ENCODE assay signal across 11 cellular contexts in the genomic region with DNA sequence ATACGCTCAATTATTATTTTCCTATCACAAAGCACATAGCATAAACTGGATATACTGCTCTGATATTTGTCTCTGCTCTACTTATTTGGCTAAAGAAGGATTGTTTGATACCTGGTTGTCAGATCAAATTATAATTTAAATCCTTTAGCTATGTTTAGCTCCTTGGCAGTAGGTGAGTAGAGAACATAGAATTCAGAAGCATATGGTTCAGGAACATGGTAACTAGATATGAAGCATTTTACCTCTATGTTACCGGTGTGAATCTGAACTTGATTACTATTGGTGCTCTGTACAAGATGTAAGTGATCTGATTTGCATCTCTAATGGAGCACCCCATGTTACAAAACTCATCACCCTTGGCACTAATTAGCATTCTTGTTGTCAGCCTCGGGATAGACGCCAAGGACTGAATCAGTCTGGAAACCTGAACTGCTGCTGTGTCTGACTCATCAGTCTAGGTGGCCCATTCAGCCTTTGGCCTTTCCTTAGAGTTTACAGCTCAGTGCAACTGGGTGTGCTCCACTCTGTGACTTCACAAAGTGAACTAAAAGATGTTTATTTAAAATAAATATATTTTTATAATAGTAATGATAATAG. TPM values are rescaled to one million over a fixed set of nuclear protein-coding genes. Genes with fewer than 3 reads are reported as not detected.
DNase-seq lines count a peak whose midpoint lies in the region; ATAC-seq and TF ChIP-seq lines count a peak whose summit lies in the region.
"Had no signal": no experiment of that assay in that cellular context is flagged by ENCODE, and none has a peak within 500 bp of the region (broad histone marks: within the 10 kb centered on the region; RNA-seq: fewer than 3 reads in every experiment).

No MANE protein-coding gene starts in this region.

- H3K27ac Mint-ChIP-seq in activated CD8-positive, alpha-beta T cell treated with anti-CD3 and anti-CD28 coated beads, Interleukin-2, amount 10 ng/mL, durations not matched to agents 7 days and 5 days: no peak overlapping the region

- no peak for TF ChIP-seq POLR2A in stomach (IDR thresholded peaks at IDR 0.05)

- H3F3A ChIP-seq in SK-N-SH (replicated peaks; ENCODE audit: insufficient read depth): peaks cover 58% of the 10 kb centered on the region

- H3K4me3 ChIP-seq in SK-N-SH (ENCODE audit: low read depth in 2 of 2, low read length in 1 of 2) (no peak overlapping the region), stomach (no peak overlapping the region)

- H3K9ac ChIP-seq in SK-N-SH: no peak overlapping the region

- no peaks in the 10 kb centered on the region for H3K36me3 Mint-ChIP-seq in activated CD8-positive, alpha-beta T cell treated with anti-CD3 and anti-CD28 coated beads, Interleukin-2, amount 10 ng/mL, durations not matched to agents 7 days and 5 days (ENCODE audit: low read depth)

- WGBS in SK-N-SH (ENCODE audit: low lambda C conversion rate): 36% methylated on average over 4 of the region's 4 CpGs
- WGBS in stomach, 5 donors: 51 to 62% (median 53%) methylated on average over 4 of the region's 4 CpGs

- no peaks in the 10 kb centered on the region for H3K27me3 ChIP-seq in SK-N-SH (ENCODE audit: insufficient read depth)
- no peaks in the 10 kb centered on the region for H3K27me3 ChIP-seq in stomach

- intact Hi-C loops in Right ventricle myocardium superior (cut with DNase I): no loop called here
- intact Hi-C loops in stomach (cut with DNase I; ENCODE audit: low total_unique reads): no loop called here

- no peaks in the 10 kb centered on the region for H4K20me1 ChIP-seq in SK-N-SH (ENCODE audit: insufficient read depth)

- TF ChIP-seq EP300 in SK-N-SH (IDR thresholded peaks at IDR 0.05; ENCODE audit: borderline replicate concordance in 1 of 2, low read depth in 1 of 2, low read length in 1 of 2) (peak; percentile 23 to 84; a peak in 2 of 4 replicates), stomach (IDR thresholded peaks at IDR 0.05) (no peak)

- no peaks in the 10 kb centered on the region for H3K9me3 Mint-ChIP-seq in activated CD8-positive, alpha-beta T cell treated with anti-CD3 and anti-CD28 coated beads, Interleukin-2, amount 10 ng/mL, durations not matched to agents 7 days and 5 days (ENCODE audit: insufficient read depth)

- DNase-seq in NCI-H1436 (lab: John Stamatoyannopoulos, UW) (peak; percentile 5), NCI-H1436 treated with DMSO at 0.1 percent for 48 hours (lab: John Stamatoyannopoulos, UW) (no peak), SK-N-SH (no peak), Right ventricle myocardium superior (no peak), stomach (peak; percentile 45)
- DNase-seq in stimulated activated CD4-positive, alpha-beta T cell treated with anti-CD3 and anti-CD28 coated beads, Interleukin-4, amount 100 ng/mL, for 1 hour: no peak
- no peak for DNase-seq in stimulated activated CD4-positive, alpha-beta T cell treated with anti-CD3 and anti-CD28 coated beads, Interleukin-2, amount 100 ng/mL, for 48 hours
- no peak for DNase-seq in activated CD8-positive, alpha-beta T cell treated with anti-CD3 and anti-CD28 coated beads, Interleukin-2, amount 10 ng/mL, durations not matched to agents 7 days and 5 days
- DNase-seq: AML-193, NCI-H345 had no signal

- peak; percentile 79 for ATAC-seq in Right ventricle myocardium superior (ENCODE audit: poor library complexity)
- no peak for ATAC-seq in activated CD8-positive, alpha-beta T cell treated with anti-CD3 and anti-CD28 coated beads, Interleukin-2, amount 10 ng/mL, durations not matched to agents 7 days and 5 days

- peaks cover 4% of the 10 kb centered on the region for H3K4me1 Mint-ChIP-seq in activated CD8-positive, alpha-beta T cell treated with anti-CD3 and anti-CD28 coated beads, Interleukin-2, amount 10 ng/mL, durations not matched to agents 7 days and 5 days (ENCODE audit: low read depth)

- POLR2A ChIA-PET in SK-N-SH (lab: Yijun Ruan, JAX): no interaction called here
- POLR2A ChIA-PET in activated CD8-positive, alpha-beta T cell treated with anti-CD3 and anti-CD28 coated beads, Interleukin-2, amount 10 ng/mL, durations not matched to agents 7 days and 5 days (lab: Charles Lee): no interaction called here

- TF ChIP-seq RAD21 in SK-N-SH (IDR thresholded peaks at IDR 0.05; ENCODE audit: low read length): no peak

- H3K9me3 ChIP-seq in SK-N-SH (no peaks in the 10 kb centered on the region), stomach (no peaks in the 10 kb centered on the region)

- TF ChIP-seq CTCF in SK-N-SH (IDR thresholded peaks at IDR 0.05) (no peak), stomach (IDR thresholded peaks at IDR 0.05) (no peak)

- H3K4me2 ChIP-seq in SK-N-SH: 0 out of 2 replicates have a peak overlapping the region, but pooled peaks have one; percentile 18

- H3K9me2 ChIP-seq in SK-N-SH: no peaks in the 10 kb centered on the region

- no peaks in the 10 kb centered on the region for H3K36me3 ChIP-seq in SK-N-SH (replicated peaks in 1 of 2; ENCODE audit: control insufficient read depth in 1 of 2, insufficient read depth in 2 of 2, low read length in 1 of 2)
- no peaks in the 10 kb centered on the region for H3K36me3 ChIP-seq in stomach

- H3K4me3 Mint-ChIP-seq in activated CD8-positive, alpha-beta T cell treated with anti-CD3 and anti-CD28 coated beads, Interleukin-2, amount 10 ng/mL, durations not matched to agents 7 days and 5 days: no peak overlapping the region

- CTCF ChIA-PET in SK-N-SH (lab: Yijun Ruan, JAX): interaction anchor here (1.3 kb wide), 1 partner anchor 14 kb away, joined by 6 read pairs; no protein-coding TSS in a partner anchor
- CTCF ChIA-PET in activated CD8-positive, alpha-beta T cell treated with anti-CD3 and anti-CD28 coated beads, Interleukin-2, amount 10 ng/mL, durations not matched to agents 7 days and 5 days (lab: Charles Lee): interaction anchor here (0.9 kb wide), 1 partner anchor 17 kb away, joined by 3 read pairs; no protein-coding TSS in a partner anchor

- H2AFZ ChIP-seq in SK-N-SH (ENCODE audit: low read depth): no peak overlapping the region

- peak overlapping the region; percentile 36 to 66; a peak in 3 of 4 replicates for H3K27ac ChIP-seq in SK-N-SH (ENCODE audit: low read depth in 2 of 2, low read length in 1 of 2)
- no peak overlapping the region for H3K27ac ChIP-seq in stomach

- peaks cover 8% of the 10 kb centered on the region; the same call in 1 of the 2 replicates for H3K79me2 ChIP-seq in SK-N-SH (ENCODE audit: insufficient read depth)

- H3K27me3 Mint-ChIP-seq in activated CD8-positive, alpha-beta T cell treated with anti-CD3 and anti-CD28 coated beads, Interleukin-2, amount 10 ng/mL, durations not matched to agents 7 days and 5 days (ENCODE audit: low read depth): peaks cover 2% of the 10 kb centered on the region

- H3K4me1 ChIP-seq in SK-N-SH (ENCODE audit: control insufficient read depth in 1 of 2, insufficient read depth in 2 of 2, low read depth in 1 of 2, low read length in 1 of 2) (peaks cover 5 to 52% of the 10 kb centered on the region in 2 experiments), stomach (peaks cover 0 to 2% (median 0%) of the 10 kb centered on the region in 4 donors)

TF ChIP-seq in SK-N-SH, 30 proteins besides CTCF, POLR2A, EP300 and RAD21 (continues in another document):
- TF ChIP-seq ELF1 (IDR thresholded peaks at IDR 0.05): no peak
- 0 out of 2 replicates have a peak, but pooled peaks have one; percentile 40 for TF ChIP-seq FOXM1 (IDR thresholded peaks at IDR 0.05; ENCODE audit: low read depth)
- peak; percentile 98 for TF ChIP-seq FOSL2 (IDR thresholded peaks at IDR 0.05; ENCODE audit: borderline replicate concordance, low read depth)
- TF ChIP-seq, protein P1, sequence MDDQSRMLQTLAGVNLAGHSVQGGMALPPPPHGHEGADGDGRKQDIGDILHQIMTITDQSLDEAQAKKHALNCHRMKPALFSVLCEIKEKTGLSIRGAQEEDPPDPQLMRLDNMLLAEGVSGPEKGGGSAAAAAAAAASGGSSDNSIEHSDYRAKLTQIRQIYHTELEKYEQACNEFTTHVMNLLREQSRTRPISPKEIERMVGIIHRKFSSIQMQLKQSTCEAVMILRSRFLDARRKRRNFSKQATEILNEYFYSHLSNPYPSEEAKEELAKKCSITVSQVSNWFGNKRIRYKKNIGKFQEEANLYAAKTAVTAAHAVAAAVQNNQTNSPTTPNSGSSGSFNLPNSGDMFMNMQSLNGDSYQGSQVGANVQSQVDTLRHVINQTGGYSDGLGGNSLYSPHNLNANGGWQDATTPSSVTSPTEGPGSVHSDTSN (IDR thresholded peaks at IDR 0.05): peak; percentile 85
- no peak for TF ChIP-seq MXI1 (IDR thresholded peaks at IDR 0.05; ENCODE audit: low read depth, low read length)
- no peak for TF ChIP-seq GATA2 (CRISPR knock-in tag; IDR thresholded peaks at IDR 0.05)
- TF ChIP-seq FOXJ3 (CRISPR knock-in tag; IDR thresholded peaks at IDR 0.05): no peak
- TF ChIP-seq RXRA (IDR thresholded peaks at IDR 0.05; ENCODE audit: borderline replicate concordance, low read depth): peak; percentile 86

RNA-seq across cellular contexts. Expression of a gene that starts 12.3 kb away (rescaled TPM):
- 0.43 and 0.73 TPM in 2 replicates for polyA plus RNA-seq in SK-N-SH (2012; rRNA removed)
- 0.48 and 0.50 TPM in 2 replicates for polyA plus RNA-seq in SK-N-SH (2012; cell fraction: cytosol; rRNA removed)
- 0.87 and 0.90 TPM in 2 replicates for polyA plus RNA-seq in SK-N-SH (2012; cell fraction: nucleus; rRNA removed)
- 92.0 TPM for total RNA-seq in Right ventricle myocardium superior
- under 1 TPM in 2 of 5 donors, not detected in 3; 0.37 to 0.43 TPM for total RNA-seq in stomach
- polyA plus RNA-seq in stomach: under 1 TPM in 2 of 3 donors, not detected in 1; 0.06 to 0.76 TPM
- not detected for total RNA-seq in activated CD8-positive, alpha-beta T cell treated with anti-CD3 and anti-CD28 coated beads, Interleukin-2, amount 10 ng/mL, durations not matched to agents 7 days and 5 days
- total RNA-seq: temporal lobe had no signal

RNA-seq across cellular contexts. Expression of a gene that starts 21.9 kb away (rescaled TPM):
- 16.2 and 24.3 TPM in 2 replicates for polyA plus RNA-seq in SK-N-SH (2012; rRNA removed)
- polyA plus RNA-seq in SK-N-SH (2012; cell fraction: cytosol; rRNA removed): 23.0 and 24.9 TPM in 2 replicates
- polyA plus RNA-seq in SK-N-SH (2012; cell fraction: nucleus; rRNA removed): 20.4 and 48.8 TPM in 2 replicates
- total RNA-seq in Right ventricle myocardium superior: 24.1 TPM
- total RNA-seq in stomach: 100 to 1,000 TPM in 1 of 5 donors, 10 to 100 TPM in 3, 1 to 10 TPM in 1; 5.8 to 116 (median 30.3) TPM
- 10 to 100 TPM in 2 of 3 donors, 1 to 10 TPM in 1; 7.8 to 11.4 (median 10.2) TPM for polyA plus RNA-seq in stomach
- total RNA-seq in activated CD8-positive, alpha-beta T cell treated with anti-CD3 and anti-CD28 coated beads, Interleukin-2, amount 10 ng/mL, durations not matched to agents 7 days and 5 days: 10 to 100 TPM; 48.8 to 50.1 TPM

Comparison
In these comparisons a context has a peak if more than half of its experiments do, and no peak if none do; other contexts are left out.
1. DNase-seq: peak in NCI-H1436 (single experiment) and stomach (single experiment); none in NCI-H1436 treated with DMSO at 0.1 percent for 48 hours (single experiment), SK-N-SH (single experiment), Right ventricle myocardium superior (single experiment), stimulated activated CD4-positive, alpha-beta T cell treated with anti-CD3 and anti-CD28 coated beads, Interleukin-4, amount 100 ng/mL, for 1 hour (single experiment), stimulated activated CD4-positive, alpha-beta T cell treated with anti-CD3 and anti-CD28 coated beads, Interleukin-2, amount 100 ng/mL, for 48 hours (0 of 2) and activated CD8-positive, alpha-beta T cell treated with anti-CD3 and anti-CD28 coated beads, Interleukin-2, amount 10 ng/mL, durations not matched to agents 7 days and 5 days (single experiment).
2. H3K27ac ChIP-seq: peak in SK-N-SH (2 of 2); none in stomach (0 of 5).
3. RNA of a gene that starts 12.3 kb away (total RNA-seq): 92.0 TPM in Right ventricle myocardium superior (single experiment); 0.37 to 0.43 TPM in stomach and not detected in activated CD8-positive, alpha-beta T cell treated with anti-CD3 and anti-CD28 coated beads, Interleukin-2, amount 10 ng/mL, durations not matched to agents 7 days and 5 days; every median in the first group is over 10 times any median in the second.